9 cellular contexts compared by ENCODE assay signal in genomic region chr7:137853053-137853452, GRCh38. TPM values are rescaled to one million over a fixed set of nuclear protein-coding genes. Genes with fewer than 3 reads are reported as not detected.
"Had no signal": no experiment of that assay in that cellular context is flagged by ENCODE, and none has a peak within 500 bp of the region (broad histone marks: within the 10 kb centered on the region; RNA-seq: fewer than 3 reads in every experiment).

No MANE protein-coding gene starts in this region.

- H3K9me3 ChIP-seq: HAP-1 had no signal

- ATAC-seq: HCT116, K562 had no signal

- H3K4me3 ChIP-seq: GM23248, HAP-1, K562 had no signal

- H3K4me1 ChIP-seq: HAP-1 had no signal

- H3K36me3 ChIP-seq: HAP-1 had no signal

- DNase-seq: GM23248, GOT3, H7, HFFc6, IMR-90 had no signal

RNA-seq across cellular contexts. Expression of gene DGKI, which starts 6.3 kb away (rescaled TPM):
- total RNA-seq: HT-29 had no signal
